ENCODE assay signal across 16 cellular contexts in genomic region chrX:40721489-40722106, GRCh38.
"Had no signal": no experiment of that assay in that cellular context is flagged by ENCODE, and none has a peak within 500 bp of the region (broad histone marks: within the 10 kb centered on the region; RNA-seq: fewer than 3 reads in every experiment).

No MANE protein-coding gene starts in this region.

- H3K9me3 Mint-ChIP-seq: activated naive CD8-positive, alpha-beta T cell treated with anti-CD3 and anti-CD28 coated beads, Interleukin-2, amount 50 U/mL, for 24 hours had no signal

- H3K4me3 Mint-ChIP-seq: activated CD4-positive, alpha-beta T cell treated with anti-CD3 and anti-CD28 coated beads for 36 hours; activated naive CD8-positive, alpha-beta T cell treated with anti-CD3 and anti-CD28 coated beads, Interleukin-2, amount 50 U/mL, for 24 hours had no signal

- DNase-seq: activated CD4-positive, alpha-beta T cell treated with anti-CD3 and anti-CD28 coated beads for 36 hours; activated CD8-positive, alpha-beta memory T cell treated with anti-CD3 and anti-CD28 coated beads for 24 hours; activated naive CD8-positive, alpha-beta T cell treated with anti-CD3 and anti-CD28 coated beads, Interleukin-2, amount 50 U/mL, for 24 hours; activated T-cell treated with anti-CD3 and anti-CD28 coated beads for 4 hours; colonic mucosa; kidney; left ventricle myocardium superior; retina; stimulated activated CD4-positive, alpha-beta T cell treated with anti-CD3 and anti-CD28 coated beads, Interleukin-15, amount 100 ng/mL, for 24 hours; stimulated activated CD4-positive, alpha-beta T cell treated with anti-CD3 and anti-CD28 coated beads, Interleukin-4, amount 100 ng/mL, for 24 hours; stomach; T1000; WERI-Rb-1 had no signal

- H3K9me3 ChIP-seq: ascending aorta, colonic mucosa, stomach, thoracic aorta had no signal

- H3K36me3 ChIP-seq: ascending aorta, cardiac muscle cell, colonic mucosa, thoracic aorta had no signal

- H3K4me1 ChIP-seq: ascending aorta, colonic mucosa had no signal

- H3K27me3 ChIP-seq: ascending aorta, cardiac muscle cell, colonic mucosa, stomach had no signal

- H3K27ac Mint-ChIP-seq: activated naive CD8-positive, alpha-beta T cell treated with anti-CD3 and anti-CD28 coated beads, Interleukin-2, amount 50 U/mL, for 24 hours had no signal

- ATAC-seq: activated CD4-positive, alpha-beta T cell treated with anti-CD3 and anti-CD28 coated beads for 36 hours; activated naive CD8-positive, alpha-beta T cell treated with anti-CD3 and anti-CD28 coated beads, Interleukin-2, amount 50 U/mL, for 24 hours; left ventricle myocardium superior had no signal

- H3K27ac ChIP-seq: cardiac muscle cell, colonic mucosa, stomach, WERI-Rb-1 had no signal

- H3K27me3 Mint-ChIP-seq: activated CD4-positive, alpha-beta T cell treated with anti-CD3 and anti-CD28 coated beads for 36 hours; activated naive CD8-positive, alpha-beta T cell treated with anti-CD3 and anti-CD28 coated beads, Interleukin-2, amount 50 U/mL, for 24 hours had no signal

- H3K4me3 ChIP-seq: ascending aorta, cardiac muscle cell, colonic mucosa, stomach, thoracic aorta had no signal
